ENCODE assay signal across 25 cellular contexts in genomic region chr1:86871001-86871400, GRCh38.
"Had no signal": no experiment of that assay in that cellular context is flagged by ENCODE, and none has a peak within 500 bp of the region (broad histone marks: within the 10 kb centered on the region; RNA-seq: fewer than 3 reads in every experiment).

No MANE protein-coding gene starts in this region.

- ATAC-seq: activated CD4-positive, alpha-beta T cell treated with anti-CD3 and anti-CD28 coated beads for 36 hours; K562; T-cell had no signal

- FAIRE-seq: K562 had no signal

- H3K36me3 ChIP-seq: adrenal gland, breast epithelium had no signal

- H3K27ac ChIP-seq: adrenal gland, breast epithelium, Peyer's patch, SJSA1, WERI-Rb-1 had no signal

- DNase-seq: activated CD4-positive, alpha-beta memory T cell treated with anti-CD3 and anti-CD28 coated beads, Interleukin-2, amount 10 ng/mL, durations not matched to agents 7 days and 5 days; activated CD4-positive, alpha-beta T cell treated with anti-CD3 and anti-CD28 coated beads for 36 hours; activated CD4-positive, alpha-beta T cell treated with anti-CD3 and anti-CD28 coated beads, Interleukin-2, amount 50 U/mL, for 1 hour; activated naive CD4-positive, alpha-beta T cell treated with anti-CD3 and anti-CD28 coated beads, Interleukin-2, amount 50 U/mL, for 16 hours; activated naive CD8-positive, alpha-beta T cell treated with anti-CD3 and anti-CD28 coated beads, Interleukin-2, amount 10 ng/mL, durations not matched to agents 7 days and 5 days; activated T-cell treated with anti-CD3 and anti-CD28 coated beads for 4 hours; adrenal gland; anterior cingulate cortex; caudate nucleus; Karpas-422; NCI-H1105 treated with DMSO at 0.1 percent for 48 hours; NCI-H1436 treated with DMSO at 0.1 percent for 48 hours; NCI-H187; NCI-H2081; NCI-H2227 treated with DMSO at 0.1 percent for 48 hours; NCI-H526; NCI-H82; OCI-M1; Peyer's patch; SHP77; T-cell; WERI-Rb-1 had no signal

- H3K4me3 ChIP-seq: adrenal gland, breast epithelium, K562, Peyer's patch, SJSA1 had no signal

- H3K27me3 ChIP-seq: adrenal gland, breast epithelium, Peyer's patch, SJSA1 had no signal

- H3K9me3 ChIP-seq: adrenal gland, breast epithelium, Peyer's patch, SJSA1 had no signal
